8 cellular contexts compared by ENCODE assay signal in the genomic region with DNA sequence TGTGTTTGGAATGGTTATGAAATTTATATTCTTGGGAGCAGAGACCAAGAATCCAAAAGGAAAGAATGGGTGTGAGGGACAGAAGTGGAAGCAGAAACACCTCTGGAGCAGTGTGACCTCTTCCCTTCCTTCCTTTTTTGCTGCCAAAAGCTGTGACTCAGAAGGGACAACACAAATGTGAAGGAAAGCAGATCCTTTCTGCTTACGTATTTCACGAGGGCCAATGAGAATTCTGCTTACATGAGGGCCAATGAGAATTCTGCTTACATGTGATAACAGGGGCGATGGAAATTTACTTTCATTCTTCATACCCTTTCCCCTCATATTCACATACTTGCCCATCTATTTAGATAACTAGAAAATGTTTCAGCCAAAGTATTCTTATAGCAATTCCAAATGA.
DNase-seq lines count a peak whose midpoint lies in the region; ATAC-seq, FAIRE-seq and TF ChIP-seq lines count a peak whose summit lies in the region.

No MANE protein-coding gene starts in this region.

- DNase-seq in GM04504 (ENCODE audit: low read depth) (peak; percentile 68), NB4 (ENCODE audit: low read depth) (peak; percentile 73), epithelial cell of prostate (ENCODE audit: low read depth, low spot score) (peak; percentile 40), pancreas (peak in 3 of 6 donors; percentile 22 to 67 (median 51)), HuH-7.5 (ENCODE audit: low spot score) (no peak), C1 segment of cervical spinal cord (lab: John Stamatoyannopoulos, UW) (no peak)
- no peak for DNase-seq in stimulated activated CD4-positive, alpha-beta T cell treated with anti-CD3 and anti-CD28 coated beads, Interleukin-2, amount 100 ng/mL, for 24 hours

- no peaks in the 10 kb centered on the region for H3K27me3 ChIP-seq in pancreas

- FAIRE-seq in pancreas (lab: Jason Lieb, UNC) = peak; percentile 87

- no peak for TF ChIP-seq POLR2A in NB4 (IDR thresholded peaks at IDR 0.05; ENCODE audit: extremely low read depth, insufficient read length)

- intact Hi-C loops in pancreas (cut with DNase I) = no loop called here

- TF ChIP-seq CTCF in NB4 (IDR thresholded peaks at IDR 0.05; ENCODE audit: low read depth, low read length) (no peak), pancreas (IDR thresholded peaks at IDR 0.05) (no peak)

- no peak overlapping the region for H3K27ac ChIP-seq in epithelial cell of prostate
- H3K27ac ChIP-seq in pancreas = no peak overlapping the region

- H3K4me3 ChIP-seq in NB4 (ENCODE audit: low read depth, low read length) = peak overlapping the region; percentile 8
- H3K4me3 ChIP-seq in pancreas = no peak overlapping the region

- peak; percentile 86 to 98 (median 93) for ATAC-seq in pancreas
- ATAC-seq in GM19351 (IDR thresholded peaks at IDR 0.05; ENCODE audit: unreplicated experiment) = no peak

- H3K9me3 ChIP-seq in pancreas = no peaks in the 10 kb centered on the region

- H3K36me3 ChIP-seq in pancreas = no peaks in the 10 kb centered on the region

- WGBS in pancreas, 2 donors = 46 to 50% methylated on average over 3 of the region's 3 CpGs

- H3K4me1 ChIP-seq in pancreas = peaks cover 0 to 4% (median 0%) of the 10 kb centered on the region in 3 donors

Comparison
In these comparisons a context has a peak if more than half of its experiments do, and no peak if none do; other contexts are left out.
1. DNase-seq: peak in GM04504 (single experiment), NB4 (single experiment) and epithelial cell of prostate (single experiment); none in stimulated activated CD4-positive, alpha-beta T cell treated with anti-CD3 and anti-CD28 coated beads, Interleukin-2, amount 100 ng/mL, for 24 hours (0 of 2), HuH-7.5 (single experiment) and C1 segment of cervical spinal cord (0 of 14).